In genomic region chr3:58068126-58068809, GRCh38 we compare ENCODE assay signal across 13 cellular contexts.
DNase-seq lines count a peak whose midpoint lies in the region; TF ChIP-seq lines count a peak whose summit lies in the region.
"Had no signal": no experiment of that assay in that cellular context is flagged by ENCODE, and none has a peak within 500 bp of the region (broad histone marks: within the 10 kb centered on the region; RNA-seq: fewer than 3 reads in every experiment).

No MANE protein-coding gene starts in this region.

- no peak overlapping the region for H3K4me3 Mint-ChIP-seq in progenitor cell of endocrine pancreas (ENCODE audit: low read depth)

- no peak for TF ChIP-seq CTCF in progenitor cell of endocrine pancreas (IDR thresholded peaks at IDR 0.05; ENCODE audit: unreplicated experiment)

- no peaks in the 10 kb centered on the region for H3K36me3 Mint-ChIP-seq in progenitor cell of endocrine pancreas (ENCODE audit: insufficient read depth)

- H3K9me3 Mint-ChIP-seq in progenitor cell of endocrine pancreas (ENCODE audit: low read depth): no peaks in the 10 kb centered on the region

- no peaks in the 10 kb centered on the region for H3K27me3 ChIP-seq in SJCRH30
- H3K27me3 ChIP-seq: neutrophil had no signal

- DNase-seq in G401 (ENCODE audit: low spot score) (peak; percentile 29), SJCRH30 (peak; percentile 32 to 63), globus pallidus (ENCODE audit: low spot score) (peak; percentile 74), progenitor cell of endocrine pancreas (ENCODE audit: low spot score, unreplicated experiment) (no peak), SIG-M5 treated with dmso at 0.1 percent for 504 hours (lab: John Stamatoyannopoulos, UW; ENCODE audit: unreplicated experiment) (no peak), SW480 (ENCODE audit: low spot score) (no peak), glomerular visceral epithelial cell (ENCODE audit: extremely low spot score) (no peak), SW 1271 (lab: John Stamatoyannopoulos, UW) (no peak)
- DNase-seq: activated T-cell treated with anti-CD3 and anti-CD28 coated beads for 4 hours; effector CD4-positive, alpha-beta T cell; NCI-H510A treated with DMSO at 0.1 percent for 48 hours had no signal

- in situ Hi-C loops in G401 (cut with HindIII; ENCODE audit: low sequenced_read_pairs): no loop called here

- H3K4me1 ChIP-seq in SJCRH30: peaks cover 40% of the 10 kb centered on the region

- no peaks in the 10 kb centered on the region for H3K9me3 ChIP-seq in SJCRH30 (replicated peaks)
- H3K9me3 ChIP-seq: neutrophil had no signal

- H3K4me3 ChIP-seq in SJCRH30: no peak overlapping the region
- H3K4me3 ChIP-seq: GM12878 had no signal

- peak overlapping the region; percentile 34; the same call in 1 of the 2 replicates for H3K27ac ChIP-seq in SJCRH30
- H3K27ac ChIP-seq: neutrophil had no signal

- H3K27me3 Mint-ChIP-seq in progenitor cell of endocrine pancreas: no peaks in the 10 kb centered on the region

- H3K36me3 ChIP-seq in SJCRH30: no peaks in the 10 kb centered on the region
- H3K36me3 ChIP-seq: neutrophil had no signal

- H3K27ac Mint-ChIP-seq in progenitor cell of endocrine pancreas: peak overlapping the region; percentile 49

- H3K4me1 Mint-ChIP-seq in progenitor cell of endocrine pancreas (ENCODE audit: low read depth): peaks cover 42% of the 10 kb centered on the region

Comparison
In these comparisons a context has a peak if more than half of its experiments do, and no peak if none do; other contexts are left out.
1. DNase-seq: peak in G401 (single experiment), SJCRH30 (2 of 2) and globus pallidus (single experiment); none in progenitor cell of endocrine pancreas (single experiment), SIG-M5 treated with dmso at 0.1 percent for 504 hours (single experiment), SW480 (single experiment), glomerular visceral epithelial cell (single experiment) and SW 1271 (0 of 2).